Comparison of ENCODE assay signal across 31 cellular contexts in genomic region chr11:95725169-95725568, GRCh38.
"Had no signal": no experiment of that assay in that cellular context is flagged by ENCODE, and none has a peak within 500 bp of the region (broad histone marks: within the 10 kb centered on the region; RNA-seq: fewer than 3 reads in every experiment).

No MANE protein-coding gene starts in this region.

- H3K36me3 ChIP-seq: brain microvascular endothelial cell, esophagus muscularis mucosa, gastrocnemius medialis, heart right ventricle, WERI-Rb-1 had no signal

- DNase-seq: activated B cell treated with CpG ODN at 0.5 μM for 24 hours; activated CD4-positive, alpha-beta T cell treated with anti-CD3 and anti-CD28 coated beads for 48 hours; activated CD4-positive, alpha-beta T cell treated with anti-CD3 and anti-CD28 coated beads, Interleukin-2, amount 50 U/mL, for 1 hour; activated CD4-positive, alpha-beta T cell treated with anti-CD3 and anti-CD28 coated beads, Interleukin-2, amount 50 U/mL, for 48 hours; activated CD8-positive, alpha-beta memory T cell treated with anti-CD3 and anti-CD28 coated beads for 24 hours; activated CD8-positive, alpha-beta T cell treated with anti-CD3 and anti-CD28 coated beads for 36 hours; activated effector memory CD4-positive, alpha-beta T cell treated with Interleukin-2 at 50 U/mL for 16 hours; activated gamma-delta T cell treated with Interleukin-2 at 50 U/mL for 16 hours; activated naive CD4-positive, alpha-beta T cell treated with anti-CD3 and anti-CD28 coated beads, Interleukin-2, amount 50 U/mL, for 16 hours; activated naive CD4-positive, alpha-beta T cell treated with Interleukin-2 at 50 U/mL for 16 hours; activated T-cell treated with anti-CD3 and anti-CD28 coated beads, Interleukin-2, amount 50 U/mL, for 4 hours; amniotic stem cell; anterior cingulate cortex; brain microvascular endothelial cell; caudate nucleus; cortex of kidney; dermis blood vessel endothelial cell; effector CD4-positive, alpha-beta T cell; effector memory CD8-positive, alpha-beta T cell; foreskin keratinocyte; gastrocnemius medialis; heart right ventricle; T-cell; T1000; WERI-Rb-1 had no signal

- ATAC-seq: activated CD4-positive, CD25-positive, alpha-beta regulatory T cell treated with anti-CD3 and anti-CD28 coated beads, Interleukin-2, amount 50 U/mL, for 24 hours; activated CD8-positive, alpha-beta T cell treated with anti-CD3 and anti-CD28 coated beads for 36 hours; activated T-cell treated with anti-CD3 and anti-CD28 coated beads, Interleukin-2, amount 50 U/mL, for 4 hours; activated T-helper 17 cell treated with anti-CD3 and anti-CD28 coated beads, Interleukin-2, amount 50 U/mL, for 72 hours; effector memory CD8-positive, alpha-beta T cell; foreskin keratinocyte; gastrocnemius medialis; heart right ventricle; T-cell had no signal

- H3K27ac Mint-ChIP-seq: activated B cell treated with CpG ODN at 0.5 μM for 24 hours; activated CD8-positive, alpha-beta T cell treated with anti-CD3 and anti-CD28 coated beads for 36 hours; activated naive CD8-positive, alpha-beta T cell; activated T-helper 17 cell treated with anti-CD3 and anti-CD28 coated beads, Interleukin-2, amount 50 U/mL, for 72 hours; effector memory CD8-positive, alpha-beta T cell; T-cell; T-helper 1 cell treated with Interleukin-12 subunit alpha and Interleukin-12 subunit beta and Interleukin-4 antibody, amounts not matched to agents 30 μg/mL and 1 μg/mL, for 36 hours; T-helper 2 cell treated with Interferon-gamma antibody and Interleukin-4, amounts not matched to agents 5 μg/mL and 100 μg/mL, for 36 hours had no signal

- H3K27me3 Mint-ChIP-seq: activated B cell treated with CpG ODN at 0.5 μM for 24 hours; activated naive CD8-positive, alpha-beta T cell had no signal

- H3K27ac ChIP-seq: brain microvascular endothelial cell, esophagus muscularis mucosa, foreskin keratinocyte, gastrocnemius medialis, heart right ventricle, WERI-Rb-1 had no signal

- H3K27me3 ChIP-seq: brain microvascular endothelial cell, esophagus muscularis mucosa, foreskin keratinocyte, gastrocnemius medialis, heart right ventricle had no signal

- H3K4me3 ChIP-seq: esophagus muscularis mucosa, gastrocnemius medialis, heart right ventricle had no signal

- H3K36me3 Mint-ChIP-seq: activated naive CD8-positive, alpha-beta T cell; T-cell had no signal

- H3K9me3 ChIP-seq: esophagus muscularis mucosa, gastrocnemius medialis, heart right ventricle had no signal

- H3K9me3 Mint-ChIP-seq: activated B cell treated with CpG ODN at 0.5 μM for 24 hours; activated CD8-positive, alpha-beta T cell treated with anti-CD3 and anti-CD28 coated beads for 36 hours; activated T-cell treated with anti-CD3 and anti-CD28 coated beads, Interleukin-2, amount 50 U/mL, for 4 hours; activated T-helper 17 cell treated with anti-CD3 and anti-CD28 coated beads, Interleukin-2, amount 50 U/mL, for 72 hours; effector memory CD8-positive, alpha-beta T cell; T-cell; T-helper 1 cell treated with Interleukin-12 subunit alpha and Interleukin-12 subunit beta and Interleukin-4 antibody, amounts not matched to agents 30 μg/mL and 1 μg/mL, for 36 hours; T-helper 2 cell treated with Interferon-gamma antibody and Interleukin-4, amounts not matched to agents 5 μg/mL and 100 μg/mL, for 36 hours had no signal

- H3K4me3 Mint-ChIP-seq: activated B cell treated with CpG ODN at 0.5 μM for 24 hours; activated CD8-positive, alpha-beta T cell treated with anti-CD3 and anti-CD28 coated beads for 36 hours; activated naive CD8-positive, alpha-beta T cell; activated T-cell treated with anti-CD3 and anti-CD28 coated beads, Interleukin-2, amount 50 U/mL, for 4 hours; activated T-helper 17 cell treated with anti-CD3 and anti-CD28 coated beads, Interleukin-2, amount 50 U/mL, for 72 hours; effector memory CD8-positive, alpha-beta T cell; T-cell; T-helper 1 cell treated with Interleukin-12 subunit alpha and Interleukin-12 subunit beta and Interleukin-4 antibody, amounts not matched to agents 30 μg/mL and 1 μg/mL, for 36 hours; T-helper 2 cell treated with Interferon-gamma antibody and Interleukin-4, amounts not matched to agents 5 μg/mL and 100 μg/mL, for 36 hours had no signal

- H3K4me1 ChIP-seq: foreskin keratinocyte, heart right ventricle had no signal
